ENCODE assay signal across 8 cellular contexts in genomic region chr17:80219013-80219776, GRCh38. TPM values are rescaled to one million over a fixed set of nuclear protein-coding genes. Genes with fewer than 3 reads are reported as not detected.
A peak's percentile ranks its signal among the peaks of the same experiment; 100 is the strongest.
DNase-seq lines count a peak whose midpoint lies in the region; TF ChIP-seq lines count a peak whose summit lies in the region.

No MANE protein-coding gene starts in this region.

- H3K9me3 ChIP-seq in HUES48 (ENCODE audit: control insufficient read depth, insufficient read depth, low read length) = no peaks in the 10 kb centered on the region
- no peaks in the 10 kb centered on the region for H3K9me3 ChIP-seq in neutrophil
- no peaks in the 10 kb centered on the region for H3K9me3 ChIP-seq in suprapubic skin

- H3K4me3 ChIP-seq in HUES48 (ENCODE audit: low read depth, low read length) = peak overlapping the region; percentile 96
- peak overlapping the region; percentile 75 to 83 for H3K4me3 ChIP-seq in foreskin fibroblast (ENCODE audit: low read depth in 1 of 2, low read length in 2 of 2)
- peak overlapping the region; percentile 64 to 82 for H3K4me3 ChIP-seq in neutrophil (ENCODE audit: low read depth in 1 of 2, low read length in 1 of 2)
- H3K4me3 ChIP-seq in suprapubic skin = peak overlapping the region; percentile 94

- peak overlapping the region; percentile 87 for H3K4me3 Mint-ChIP-seq in activated T-helper 2 cell treated with anti-CD3 and anti-CD28 coated beads, Interferon-gamma antibody, Interleukin-2, Interleukin-4, amounts not matched to agents 10 μg/mL and 5 μg/mL and 100 μg/mL, durations not matched to agents 14 hours and 24 hours and 36 hours (ENCODE audit: low read depth)

- intact Hi-C loops in activated T-helper 2 cell treated with anti-CD3 and anti-CD28 coated beads, Interferon-gamma antibody, Interleukin-2, Interleukin-4, amounts not matched to agents 10 μg/mL and 5 μg/mL and 100 μg/mL, durations not matched to agents 14 hours and 24 hours and 36 hours (cut with micrococcal nuclease) = loop anchor here (2.0 to 5.0 kb wide), 2 partner anchors 36 to 48 kb away; no protein-coding TSS in a partner anchor

- CTCF ChIA-PET in RWPE1 (lab: Yijun Ruan, JAX) = interaction anchor here (0.6 to 1.6 kb wide), 3 partner anchors 51 to 118 kb away, joined by 3 to 5 read pairs (median 5); partner anchors contain the start of gene GAA

- H3K4me1 ChIP-seq in HUES48 (ENCODE audit: control insufficient read depth, insufficient read depth, low read length) (no peaks in the 10 kb centered on the region), neutrophil (ENCODE audit: control insufficient read depth in 1 of 2, insufficient read depth in 1 of 2, low read depth in 1 of 2, low read length in 1 of 2) (peaks cover 15% of the 10 kb centered on the region in 2 experiments), suprapubic skin (peaks cover 27% of the 10 kb centered on the region)

- H3K27ac ChIP-seq in HUES48 (ENCODE audit: low read depth, low read length) (no peak overlapping the region), RWPE1 (peak overlapping the region; percentile 70), neutrophil (peak overlapping the region; percentile 77), suprapubic skin (peak overlapping the region; percentile 87)

- peaks cover 20% of the 10 kb centered on the region for H3K36me3 Mint-ChIP-seq in activated T-helper 2 cell treated with anti-CD3 and anti-CD28 coated beads, Interferon-gamma antibody, Interleukin-2, Interleukin-4, amounts not matched to agents 10 μg/mL and 5 μg/mL and 100 μg/mL, durations not matched to agents 14 hours and 24 hours and 36 hours (ENCODE audit: low read depth)

- peak overlapping the region; percentile 83 for H3K27ac Mint-ChIP-seq in activated T-helper 2 cell treated with anti-CD3 and anti-CD28 coated beads, Interferon-gamma antibody, Interleukin-2, Interleukin-4, amounts not matched to agents 10 μg/mL and 5 μg/mL and 100 μg/mL, durations not matched to agents 14 hours and 24 hours and 36 hours

- no peaks in the 10 kb centered on the region for H3K9me3 Mint-ChIP-seq in activated T-helper 2 cell treated with anti-CD3 and anti-CD28 coated beads, Interferon-gamma antibody, Interleukin-2, Interleukin-4, amounts not matched to agents 10 μg/mL and 5 μg/mL and 100 μg/mL, durations not matched to agents 14 hours and 24 hours and 36 hours

- H3K27me3 Mint-ChIP-seq in activated T-helper 2 cell treated with anti-CD3 and anti-CD28 coated beads, Interferon-gamma antibody, Interleukin-2, Interleukin-4, amounts not matched to agents 10 μg/mL and 5 μg/mL and 100 μg/mL, durations not matched to agents 14 hours and 24 hours and 36 hours (ENCODE audit: low read depth) = no peaks in the 10 kb centered on the region

- H3K4me1 Mint-ChIP-seq in activated T-helper 2 cell treated with anti-CD3 and anti-CD28 coated beads, Interferon-gamma antibody, Interleukin-2, Interleukin-4, amounts not matched to agents 10 μg/mL and 5 μg/mL and 100 μg/mL, durations not matched to agents 14 hours and 24 hours and 36 hours (ENCODE audit: low read depth) = peaks cover 20% of the 10 kb centered on the region

- TF ChIP-seq CTCF in RWPE1 (conservative IDR thresholded peaks at IDR 0.05; ENCODE audit: low read depth) (no peak), foreskin fibroblast (IDR thresholded peaks at IDR 0.05; ENCODE audit: low read depth, low read length) (no peak), neutrophil (IDR thresholded peaks at IDR 0.05) (no peak), suprapubic skin (IDR thresholded peaks at IDR 0.05) (no peak)

- no peak for TF ChIP-seq EP300 in suprapubic skin (IDR thresholded peaks at IDR 0.05)

- TF ChIP-seq POLR2A in suprapubic skin (IDR thresholded peaks at IDR 0.05) = no peak

- POLR2A ChIA-PET in RWPE1 (lab: Yijun Ruan, JAX; ENCODE audit: low non-redundant PET) = no interaction called here

- H3K9ac ChIP-seq in HUES48 (ENCODE audit: low read depth, low read length) = no peak overlapping the region

- 36% methylated on average over 14 of the region's 15 CpGs for WGBS in suprapubic skin

- DNase-seq in ACHN = peak; percentile 85
- DNase-seq in GM19238 (ENCODE audit: insufficient read length, low spot score) = peak; percentile 76
- peak; percentile 30 for DNase-seq in RWPE1 (ENCODE audit: low spot score)
- peak; percentile 84 for DNase-seq in activated T-helper 2 cell treated with anti-CD3 and anti-CD28 coated beads, Interferon-gamma antibody, Interleukin-2, Interleukin-4, amounts not matched to agents 10 μg/mL and 5 μg/mL and 100 μg/mL, durations not matched to agents 14 hours and 24 hours and 36 hours (ENCODE audit: low spot score)
- peak; percentile 72 to 87 for DNase-seq in foreskin fibroblast
- peak; percentile 87 to 89 for DNase-seq in suprapubic skin (ENCODE audit: low spot score in 2 of 2)

- no peaks in the 10 kb centered on the region for H3K27me3 ChIP-seq in HUES48 (ENCODE audit: control insufficient read depth, insufficient read depth, low read length)
- H3K27me3 ChIP-seq in neutrophil = peaks cover 82% of the 10 kb centered on the region
- H3K27me3 ChIP-seq in suprapubic skin = no peaks in the 10 kb centered on the region

- peaks cover 27% of the 10 kb centered on the region for H3K36me3 ChIP-seq in HUES48 (ENCODE audit: control insufficient read depth, insufficient read depth, low read length)
- no peaks in the 10 kb centered on the region for H3K36me3 ChIP-seq in neutrophil
- peaks cover 38% of the 10 kb centered on the region for H3K36me3 ChIP-seq in suprapubic skin

- in situ Hi-C loops in ACHN (cut with HindIII; ENCODE audit: low pct_ligation_motif_present, low pct_unique_long_range_greater_than_20kb, low sequenced_read_pairs) = no loop called here

RNA-seq across cellular contexts. Expression of gene SGSH, which starts 0.9 kb away (rescaled TPM):
- 25.5 and 29.0 TPM in 2 replicates for total RNA-seq in activated T-helper 2 cell treated with anti-CD3 and anti-CD28 coated beads, Interferon-gamma antibody, Interleukin-2, Interleukin-4, amounts not matched to agents 10 μg/mL and 5 μg/mL and 100 μg/mL, durations not matched to agents 14 hours and 24 hours and 36 hours
- total RNA-seq in suprapubic skin = 10 to 100 TPM; 27.0 to 79.3 (median 31.2) TPM

RNA-seq across cellular contexts. Expression of gene SLC26A11, which starts 1.0 kb away (rescaled TPM):
- total RNA-seq in activated T-helper 2 cell treated with anti-CD3 and anti-CD28 coated beads, Interferon-gamma antibody, Interleukin-2, Interleukin-4, amounts not matched to agents 10 μg/mL and 5 μg/mL and 100 μg/mL, durations not matched to agents 14 hours and 24 hours and 36 hours = 9.7 TPM in 2 replicates
- total RNA-seq in suprapubic skin = 10 to 100 TPM; 14.1 to 38.9 (median 26.5) TPM

RNA-seq across cellular contexts. Expression of gene RNF213, which starts 41.5 kb away (rescaled TPM):
- 297 and 309 TPM in 2 replicates for total RNA-seq in activated T-helper 2 cell treated with anti-CD3 and anti-CD28 coated beads, Interferon-gamma antibody, Interleukin-2, Interleukin-4, amounts not matched to agents 10 μg/mL and 5 μg/mL and 100 μg/mL, durations not matched to agents 14 hours and 24 hours and 36 hours
- 100 to 1,000 TPM in 2 of 4 donors, 10 to 100 TPM in 2; 57.8 to 197 (median 94.1) TPM for total RNA-seq in suprapubic skin

RNA-seq across cellular contexts. Expression of gene CARD14, which starts 49.4 kb away (rescaled TPM):
- not detected in 2 replicates for total RNA-seq in activated T-helper 2 cell treated with anti-CD3 and anti-CD28 coated beads, Interferon-gamma antibody, Interleukin-2, Interleukin-4, amounts not matched to agents 10 μg/mL and 5 μg/mL and 100 μg/mL, durations not matched to agents 14 hours and 24 hours and 36 hours
- total RNA-seq in suprapubic skin = 10 to 100 TPM; 32.1 to 92.5 (median 45.3) TPM

Comparison
In these comparisons a context has a peak if more than half of its experiments do, and no peak if none do; other contexts are left out.
1. DNase-seq: peak in every context shown above with its lines; median percentile 88 in suprapubic skin; 85 in ACHN; 84 in activated T-helper 2 cell treated with anti-CD3 and anti-CD28 coated beads, Interferon-gamma antibody, Interleukin-2, Interleukin-4, amounts not matched to agents 10 μg/mL and 5 μg/mL and 100 μg/mL, durations not matched to agents 14 hours and 24 hours and 36 hours; 80 in foreskin fibroblast; 76 in GM19238; 30 in RWPE1.